8 cellular contexts compared by ENCODE assay signal in genomic region chr6:19804362-19805145, GRCh38. TPM values are rescaled to one million over a fixed set of nuclear protein-coding genes. Genes with fewer than 3 reads are reported as not detected.
DNase-seq lines count a peak whose midpoint lies in the region; ATAC-seq, FAIRE-seq and TF ChIP-seq lines count a peak whose summit lies in the region.

No MANE protein-coding gene starts in this region.

- H3K27ac ChIP-seq in iPS-20b (ENCODE audit: low read length) (peak overlapping the region; percentile 40), gastrocnemius medialis (peak overlapping the region; percentile 67 to 96 (median 88))

- H3K36me3 ChIP-seq in bronchial epithelial cell (ENCODE audit: control insufficient read depth, insufficient read depth, low read length), result no peaks in the 10 kb centered on the region
- no peaks in the 10 kb centered on the region for H3K36me3 ChIP-seq in iPS-20b (ENCODE audit: insufficient read depth, low read depth, low read length)
- no peaks in the 10 kb centered on the region for H3K36me3 ChIP-seq in gastrocnemius medialis

- TF ChIP-seq CTCF in bronchial epithelial cell (IDR thresholded peaks at IDR 0.05; ENCODE audit: insufficient read depth, low read length, severe bottlenecking) (no peak), gastrocnemius medialis (IDR thresholded peaks at IDR 0.05 in 4 of 5, conservative IDR thresholded peaks at IDR 0.05 in 1 of 5) (no peak)

- no peak for FAIRE-seq in GM12892 (lab: Jason Lieb, UNC)
- no peak for FAIRE-seq in bronchial epithelial cell (lab: Jason Lieb, UNC)

- H3K36me3 Mint-ChIP-seq in T-helper 1 cell treated with Interleukin-12 subunit alpha and Interleukin-12 subunit beta and Interleukin-4 antibody, amounts not matched to agents 30 μg/mL and 1 μg/mL, for 36 hours (ENCODE audit: low read depth), result no peaks in the 10 kb centered on the region

- no peak overlapping the region for H3K27ac Mint-ChIP-seq in T-helper 1 cell treated with Interleukin-12 subunit alpha and Interleukin-12 subunit beta and Interleukin-4 antibody, amounts not matched to agents 30 μg/mL and 1 μg/mL, for 36 hours

- H3K4me1 ChIP-seq in iPS-20b (ENCODE audit: insufficient read depth, low read length), result peaks cover 12% of the 10 kb centered on the region
- H3K4me1 ChIP-seq in gastrocnemius medialis, result peaks cover 3 to 14% of the 10 kb centered on the region in 2 donors

- H3K9me3 ChIP-seq in iPS-20b (ENCODE audit: insufficient read depth, low read depth, low read length), result no peaks in the 10 kb centered on the region; the same call in 1 of the 2 replicates
- no peaks in the 10 kb centered on the region for H3K9me3 ChIP-seq in gastrocnemius medialis

- H3K4me3 Mint-ChIP-seq in T-helper 1 cell treated with Interleukin-12 subunit alpha and Interleukin-12 subunit beta and Interleukin-4 antibody, amounts not matched to agents 30 μg/mL and 1 μg/mL, for 36 hours, result peak overlapping the region; percentile 54

- DNase-seq in GM12892 (ENCODE audit: insufficient read length), result peak; percentile 18
- peak; percentile 93 to 97 (median 95) for DNase-seq in NCI-H1417 (lab: John Stamatoyannopoulos, UW)
- DNase-seq in bronchial epithelial cell (ENCODE audit: low read depth), result peak; percentile 83
- peak; percentile 85 to 94 for DNase-seq in gastrocnemius medialis
- no peak for DNase-seq in T-helper 9 cell

- no peak for TF ChIP-seq POLR2A in GM12892 (IDR thresholded peaks at IDR 0.05; ENCODE audit: low read depth, low read length)
- peak; percentile 73 to 78 for TF ChIP-seq POLR2A in gastrocnemius medialis (IDR thresholded peaks at IDR 0.05)

- peak; percentile 99 for ATAC-seq in HG02759 (IDR thresholded peaks at IDR 0.05; ENCODE audit: unreplicated experiment)
- peak; percentile 94 to 96 for ATAC-seq in gastrocnemius medialis

- H3K27me3 Mint-ChIP-seq in T-helper 1 cell treated with Interleukin-12 subunit alpha and Interleukin-12 subunit beta and Interleukin-4 antibody, amounts not matched to agents 30 μg/mL and 1 μg/mL, for 36 hours (ENCODE audit: low read depth), result peaks cover 33% of the 10 kb centered on the region

- peak overlapping the region; percentile 76 for H3K9ac ChIP-seq in iPS-20b (ENCODE audit: low read depth, low read length)

- peaks cover 2% of the 10 kb centered on the region for H3K4me1 Mint-ChIP-seq in T-helper 1 cell treated with Interleukin-12 subunit alpha and Interleukin-12 subunit beta and Interleukin-4 antibody, amounts not matched to agents 30 μg/mL and 1 μg/mL, for 36 hours (ENCODE audit: low read depth)

- intact Hi-C loops in gastrocnemius medialis (cut with DNase I; ENCODE audit: low total_unique reads), result loop anchor here (1.0 kb wide), 1 partner anchor 33 kb away; the partner anchor contains the start of gene ID4

- in situ Hi-C loops in gastrocnemius medialis (cut with MboI; ENCODE audit: low sequenced_read_pairs in 4 of 4), result no loop called here

- H3K27me3 ChIP-seq in bronchial epithelial cell (ENCODE audit: control insufficient read depth, insufficient read depth, low read length) (no peaks in the 10 kb centered on the region), iPS-20b (ENCODE audit: insufficient read depth, low read length) (peaks cover 25% of the 10 kb centered on the region; the same call in 1 of the 2 replicates), gastrocnemius medialis (no peaks in the 10 kb centered on the region)

- H3K4me3 ChIP-seq in bronchial epithelial cell (ENCODE audit: low read depth, low read length), result peak overlapping the region; percentile 44
- peak overlapping the region; percentile 67 for H3K4me3 ChIP-seq in iPS-20b (ENCODE audit: low read length)
- H3K4me3 ChIP-seq in gastrocnemius medialis, result peak overlapping the region; percentile 56 to 85 (median 66)

- H3K9me3 Mint-ChIP-seq in T-helper 1 cell treated with Interleukin-12 subunit alpha and Interleukin-12 subunit beta and Interleukin-4 antibody, amounts not matched to agents 30 μg/mL and 1 μg/mL, for 36 hours, result no peaks in the 10 kb centered on the region

RNA-seq across cellular contexts. Expression of gene ID4, which starts 32.6 kb away (rescaled TPM):
- not detected for polyA plus RNA-seq in GM12892 (2012; ENCODE audit: missing spikeins)
- total RNA-seq in bronchial epithelial cell (1.6 and 2.8 TPM in 2 replicates), gastrocnemius medialis (1 to 10 TPM in 2 of 4 donors, under 1 TPM in 2; 0.36 to 5.8 (median 1.3) TPM)
